Comparison of ENCODE assay signal across 27 cellular contexts in the genomic region with DNA sequence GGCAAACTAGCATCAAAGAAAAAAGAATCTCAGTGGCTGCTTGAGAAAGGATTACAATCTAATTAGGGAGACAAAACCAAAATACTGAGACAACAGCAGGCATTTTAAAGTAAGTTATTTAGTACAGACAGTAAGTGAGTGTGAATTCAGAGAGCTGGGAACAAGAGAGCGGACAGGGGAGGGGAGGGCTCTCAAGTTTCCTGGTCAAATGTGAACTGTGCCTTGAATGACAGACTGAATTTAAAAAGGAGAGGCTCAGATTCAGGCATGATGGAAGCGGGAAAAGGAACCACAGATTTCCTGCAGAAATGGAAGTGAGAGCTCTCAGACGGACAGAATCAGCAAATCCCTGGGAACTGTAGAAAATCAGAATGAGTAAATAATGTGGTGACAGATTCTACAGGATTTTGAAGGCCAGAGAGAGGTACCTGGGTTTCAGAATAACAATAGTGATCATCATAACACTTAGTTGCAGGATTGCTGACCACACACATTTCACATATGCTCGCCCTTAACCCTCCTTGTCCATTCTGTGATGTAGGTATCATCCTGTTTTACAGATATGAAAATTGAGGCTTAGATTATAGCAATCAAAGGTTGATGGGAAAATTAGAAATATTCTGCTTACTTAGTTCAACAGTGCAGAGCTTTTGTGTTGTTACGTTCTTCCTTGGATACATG.
"Had no signal": no experiment of that assay in that cellular context is flagged by ENCODE, and none has a peak within 500 bp of the region (broad histone marks: within the 10 kb centered on the region; RNA-seq: fewer than 3 reads in every experiment).

No MANE protein-coding gene starts in this region.

- H3K36me3 ChIP-seq: ascending aorta, brain microvascular endothelial cell, pancreas, prostate gland, thoracic aorta had no signal

- H3K4me3 ChIP-seq: ascending aorta, coronary artery, dorsolateral prefrontal cortex, pancreas, prostate gland, thoracic aorta had no signal

- H3K4me1 Mint-ChIP-seq: activated naive CD4-positive, alpha-beta T cell treated with anti-CD3 and anti-CD28 coated beads, Interleukin-2, amount 10 ng/mL, durations not matched to agents 7 days and 5 days; activated naive CD8-positive, alpha-beta T cell treated with anti-CD3 and anti-CD28 coated beads, Interleukin-2, amount 10 ng/mL, durations not matched to agents 7 days and 5 days; naive thymus-derived CD8-positive, alpha-beta T cell had no signal

- H3K36me3 Mint-ChIP-seq: activated naive CD4-positive, alpha-beta T cell treated with anti-CD3 and anti-CD28 coated beads, Interleukin-2, amount 10 ng/mL, durations not matched to agents 7 days and 5 days; activated naive CD8-positive, alpha-beta T cell treated with anti-CD3 and anti-CD28 coated beads, Interleukin-2, amount 10 ng/mL, durations not matched to agents 7 days and 5 days; naive thymus-derived CD8-positive, alpha-beta T cell had no signal

- ATAC-seq: activated CD4-positive, CD25-positive, alpha-beta regulatory T cell treated with anti-CD3 and anti-CD28 coated beads, Interleukin-2, amount 50 U/mL, for 24 hours; effector memory CD8-positive, alpha-beta T cell; left cardiac atrium; naive thymus-derived CD8-positive, alpha-beta T cell; pancreas; stimulated activated naive CD8-positive, alpha-beta T cell treated with anti-CD3 and anti-CD28 coated beads, Interleukin-15, Interleukin-2, amounts not matched to agents 100 U/mL and 50 U/mL, for 24 hours had no signal

- H3K9me3 Mint-ChIP-seq: activated naive CD4-positive, alpha-beta T cell treated with anti-CD3 and anti-CD28 coated beads, Interleukin-2, amount 10 ng/mL, durations not matched to agents 7 days and 5 days; activated naive CD8-positive, alpha-beta T cell treated with anti-CD3 and anti-CD28 coated beads, Interleukin-2, amount 10 ng/mL, durations not matched to agents 7 days and 5 days; activated T-helper 1 cell treated with anti-CD3 and anti-CD28 coated beads, Interleukin-12 subunit alpha, Interleukin-12 subunit beta, Interleukin-2, Interleukin-4 antibody, amounts not matched to agents 30 ng/mL and 10 ng/mL and 1 ng/mL, durations not matched to agents 14 hours and 24 hours and 36 hours; effector memory CD8-positive, alpha-beta T cell; naive thymus-derived CD8-positive, alpha-beta T cell had no signal

- H3K4me3 Mint-ChIP-seq: activated naive CD4-positive, alpha-beta T cell treated with anti-CD3 and anti-CD28 coated beads, Interleukin-2, amount 10 ng/mL, durations not matched to agents 7 days and 5 days; activated naive CD8-positive, alpha-beta T cell treated with anti-CD3 and anti-CD28 coated beads, Interleukin-2, amount 10 ng/mL, durations not matched to agents 7 days and 5 days; activated T-helper 1 cell treated with anti-CD3 and anti-CD28 coated beads, Interleukin-12 subunit alpha, Interleukin-12 subunit beta, Interleukin-2, Interleukin-4 antibody, amounts not matched to agents 30 ng/mL and 10 ng/mL and 1 ng/mL, durations not matched to agents 14 hours and 24 hours and 36 hours; effector memory CD8-positive, alpha-beta T cell; naive thymus-derived CD8-positive, alpha-beta T cell; T-helper 1 cell treated with Interleukin-12 subunit alpha and Interleukin-12 subunit beta and Interleukin-4 antibody, amounts not matched to agents 30 μg/mL and 1 μg/mL, for 36 hours had no signal

- H3K27ac ChIP-seq: ascending aorta, brain microvascular endothelial cell, coronary artery, pancreas, thoracic aorta, VCaP had no signal

- H3K27me3 ChIP-seq: ascending aorta, brain microvascular endothelial cell, dorsolateral prefrontal cortex, pancreas had no signal

- H3K27me3 Mint-ChIP-seq: activated naive CD4-positive, alpha-beta T cell treated with anti-CD3 and anti-CD28 coated beads, Interleukin-2, amount 10 ng/mL, durations not matched to agents 7 days and 5 days; activated naive CD8-positive, alpha-beta T cell treated with anti-CD3 and anti-CD28 coated beads, Interleukin-2, amount 10 ng/mL, durations not matched to agents 7 days and 5 days; effector memory CD8-positive, alpha-beta T cell; naive thymus-derived CD8-positive, alpha-beta T cell had no signal

- H3K4me1 ChIP-seq: ascending aorta, pancreas, prostate gland had no signal

- H3K9me3 ChIP-seq: ascending aorta, pancreas, prostate gland, thoracic aorta had no signal

- H3K27ac Mint-ChIP-seq: activated naive CD4-positive, alpha-beta T cell treated with anti-CD3 and anti-CD28 coated beads, Interleukin-2, amount 10 ng/mL, durations not matched to agents 7 days and 5 days; activated naive CD8-positive, alpha-beta T cell treated with anti-CD3 and anti-CD28 coated beads, Interleukin-2, amount 10 ng/mL, durations not matched to agents 7 days and 5 days; activated T-helper 1 cell treated with anti-CD3 and anti-CD28 coated beads, Interleukin-12 subunit alpha, Interleukin-12 subunit beta, Interleukin-2, Interleukin-4 antibody, amounts not matched to agents 30 ng/mL and 10 ng/mL and 1 ng/mL, durations not matched to agents 14 hours and 24 hours and 36 hours; effector memory CD8-positive, alpha-beta T cell; naive thymus-derived CD8-positive, alpha-beta T cell; T-helper 1 cell treated with Interleukin-12 subunit alpha and Interleukin-12 subunit beta and Interleukin-4 antibody, amounts not matched to agents 30 μg/mL and 1 μg/mL, for 36 hours had no signal

- DNase-seq: activated CD4-positive, alpha-beta T cell treated with anti-CD3 and anti-CD28 coated beads for 48 hours; activated CD4-positive, alpha-beta T cell treated with anti-CD3 and anti-CD28 coated beads, Interleukin-2, amount 50 U/mL, for 48 hours; activated CD8-positive, alpha-beta memory T cell treated with anti-CD3 and anti-CD28 coated beads for 24 hours; activated gamma-delta T cell; activated naive CD4-positive, alpha-beta T cell treated with anti-CD3 and anti-CD28 coated beads, Interleukin-2, amount 10 ng/mL, durations not matched to agents 7 days and 5 days; activated naive CD8-positive, alpha-beta T cell treated with anti-CD3 and anti-CD28 coated beads, Interleukin-2, amount 10 ng/mL, durations not matched to agents 7 days and 5 days; brain microvascular endothelial cell; dorsolateral prefrontal cortex; effector memory CD8-positive, alpha-beta T cell; head of caudate nucleus; hippocampal formation; left cardiac atrium; naive thymus-derived CD8-positive, alpha-beta T cell; pancreas; stimulated activated CD4-positive, alpha-beta T cell treated with anti-CD3 and anti-CD28 coated beads, Interleukin-4, amount 100 ng/mL, for 1 hour; stimulated activated naive CD8-positive, alpha-beta T cell treated with anti-CD3 and anti-CD28 coated beads, Interleukin-15, Interleukin-2, amounts not matched to agents 100 U/mL and 50 U/mL, for 24 hours; SW 1271; T-helper 9 cell; trophoblast cell had no signal
